ENCODE assay signal across 13 cellular contexts in genomic region chr13:110885516-110885915, GRCh38.
"Had no signal": no experiment of that assay in that cellular context is flagged by ENCODE, and none has a peak within 500 bp of the region (broad histone marks: within the 10 kb centered on the region; RNA-seq: fewer than 3 reads in every experiment).

No MANE protein-coding gene starts in this region.

- H3K27me3 Mint-ChIP-seq: activated CD8-positive, alpha-beta T cell treated with anti-CD3 and anti-CD28 coated beads for 36 hours; activated naive CD8-positive, alpha-beta T cell treated with anti-CD3 and anti-CD28 coated beads, Interleukin-2, amount 50 U/mL, for 24 hours; natural killer cell treated with Interleukin-12 subunit alpha and Interleukin-12 subunit beta and Interleukin-15 and Interleukin-18, amount 100 ng/mL, for 72 hours had no signal

- H3K9me3 ChIP-seq: breast epithelium, thyroid gland had no signal

- H3K36me3 ChIP-seq: breast epithelium, thyroid gland had no signal

- H3K9me3 Mint-ChIP-seq: activated CD8-positive, alpha-beta T cell treated with anti-CD3 and anti-CD28 coated beads for 36 hours; activated naive CD8-positive, alpha-beta T cell treated with anti-CD3 and anti-CD28 coated beads, Interleukin-2, amount 50 U/mL, for 24 hours; natural killer cell treated with Interleukin-12 subunit alpha and Interleukin-12 subunit beta and Interleukin-15 and Interleukin-18, amount 100 ng/mL, for 72 hours had no signal

- H3K4me1 ChIP-seq: breast epithelium had no signal

- ATAC-seq: activated CD8-positive, alpha-beta T cell treated with anti-CD3 and anti-CD28 coated beads for 36 hours had no signal

- DNase-seq: activated CD4-positive, alpha-beta T cell treated with anti-CD3 and anti-CD28 coated beads for 48 hours; activated CD8-positive, alpha-beta T cell treated with anti-CD3 and anti-CD28 coated beads for 36 hours; activated gamma-delta T cell treated with Interleukin-2 at 50 U/mL for 16 hours; activated naive CD8-positive, alpha-beta T cell treated with anti-CD3 and anti-CD28 coated beads, Interleukin-2, amount 50 U/mL, for 24 hours; activated T-cell treated with anti-CD3 and anti-CD28 coated beads, Interleukin-2, amount 50 U/mL, for 48 hours; aorta; dermis blood vessel endothelial cell; hippocampal formation; stimulated activated CD4-positive, alpha-beta T cell treated with anti-CD3 and anti-CD28 coated beads, Interleukin-12 subunit alpha, Interleukin-12 subunit beta, amount 100 ng/mL, for 4 hours; stimulated activated CD4-positive, alpha-beta T cell treated with anti-CD3 and anti-CD28 coated beads, Interleukin-2, amount 100 ng/mL, for 24 hours; thyroid gland had no signal

- H3K36me3 Mint-ChIP-seq: natural killer cell treated with Interleukin-12 subunit alpha and Interleukin-12 subunit beta and Interleukin-15 and Interleukin-18, amount 100 ng/mL, for 72 hours had no signal

- H3K27me3 ChIP-seq: breast epithelium, thyroid gland had no signal

- H3K4me3 Mint-ChIP-seq: activated CD8-positive, alpha-beta T cell treated with anti-CD3 and anti-CD28 coated beads for 36 hours; activated naive CD8-positive, alpha-beta T cell treated with anti-CD3 and anti-CD28 coated beads, Interleukin-2, amount 50 U/mL, for 24 hours; natural killer cell treated with Interleukin-12 subunit alpha and Interleukin-12 subunit beta and Interleukin-15 and Interleukin-18, amount 100 ng/mL, for 72 hours had no signal

- H3K4me3 ChIP-seq: breast epithelium, thyroid gland had no signal

- H3K27ac Mint-ChIP-seq: activated CD8-positive, alpha-beta T cell treated with anti-CD3 and anti-CD28 coated beads for 36 hours; activated naive CD8-positive, alpha-beta T cell treated with anti-CD3 and anti-CD28 coated beads, Interleukin-2, amount 50 U/mL, for 24 hours had no signal

- H3K27ac ChIP-seq: breast epithelium, thyroid gland had no signal
